In the genomic region with DNA sequence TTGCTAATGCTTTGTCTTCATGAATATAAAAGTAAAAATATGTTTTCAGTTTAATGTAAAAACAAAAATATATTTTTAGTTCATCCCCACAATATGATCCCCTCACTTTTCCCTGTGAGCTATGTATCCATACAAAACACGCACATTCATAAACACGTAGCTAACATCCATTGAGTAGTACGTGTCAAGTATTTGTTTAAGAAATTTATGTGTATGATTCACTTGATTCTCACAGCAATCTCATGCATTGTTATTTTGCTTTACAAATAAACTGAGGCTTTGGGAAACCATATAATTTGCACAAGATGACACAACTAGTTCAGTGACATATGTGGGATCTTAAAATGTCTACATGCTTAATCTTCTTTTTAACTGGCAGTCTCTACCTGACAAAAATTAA, we compare ENCODE assay signal across 21 cellular contexts.
"Had no signal": no experiment of that assay in that cellular context is flagged by ENCODE, and none has a peak within 500 bp of the region (broad histone marks: within the 10 kb centered on the region; RNA-seq: fewer than 3 reads in every experiment).

No MANE protein-coding gene starts in this region.

- H3K27ac ChIP-seq: adrenal gland, ascending aorta, heart right ventricle, left lung, testis, upper lobe of left lung had no signal

- H3K4me1 ChIP-seq: adrenal gland, ascending aorta, heart right ventricle, left lung, testis, upper lobe of left lung had no signal

- ATAC-seq: activated CD4-positive, alpha-beta T cell treated with anti-CD3 and anti-CD28 coated beads for 36 hours; activated T-cell treated with anti-CD3 and anti-CD28 coated beads, Interleukin-2, amount 50 U/mL, for 4 hours; heart right ventricle; left lung; stimulated activated naive B cell treated with anti-CD40 and anti-IgM and Interleukin-4, amounts not matched to agents 10 μg/mL and 1 μg/mL and 100 μg/mL, for 72 hours had no signal

- DNase-seq: activated B cell treated with CpG ODN at 0.5 μM for 24 hours; activated CD4-positive, alpha-beta T cell treated with anti-CD3 and anti-CD28 coated beads for 36 hours; activated CD4-positive, alpha-beta T cell treated with anti-CD3 and anti-CD28 coated beads, Interleukin-2, amount 50 U/mL, for 4 hours; activated CD8-positive, alpha-beta memory T cell treated with anti-CD3 and anti-CD28 coated beads for 24 hours; activated CD8-positive, alpha-beta memory T cell treated with anti-CD3 and anti-CD28 coated beads, Interleukin-2, amount 50 U/mL, for 48 hours; activated naive CD4-positive, alpha-beta T cell; activated T-cell treated with anti-CD3 and anti-CD28 coated beads, Interleukin-2, amount 50 U/mL, for 4 hours; adrenal gland; cerebellar nuclear complex; heart right ventricle; left lung; naive B cell; retina; stimulated activated CD4-positive, alpha-beta T cell treated with anti-CD3 and anti-CD28 coated beads, Interleukin-2, amount 100 ng/mL, for 48 hours; stimulated activated CD8-positive, alpha-beta memory T cell treated with anti-CD3 and anti-CD28 coated beads, Interleukin-4, amount 100 ng/mL, for 48 hours; stimulated activated naive B cell treated with anti-CD40 and anti-IgM and Interleukin-4, amounts not matched to agents 10 μg/mL and 1 μg/mL and 100 μg/mL, for 72 hours; T1000; testis; upper lobe of left lung had no signal

- H3K4me3 ChIP-seq: adrenal gland, ascending aorta, heart right ventricle, left lung, lung, testis, upper lobe of left lung had no signal

- H3K36me3 ChIP-seq: adrenal gland, ascending aorta, heart right ventricle, left lung, upper lobe of left lung had no signal

- H3K9me3 ChIP-seq: adrenal gland, ascending aorta, testis, upper lobe of left lung had no signal

- H3K27me3 ChIP-seq: adrenal gland, ascending aorta, heart right ventricle, left lung, testis, upper lobe of left lung had no signal
